ENCODE assay signal across 22 cellular contexts in the genomic region with DNA sequence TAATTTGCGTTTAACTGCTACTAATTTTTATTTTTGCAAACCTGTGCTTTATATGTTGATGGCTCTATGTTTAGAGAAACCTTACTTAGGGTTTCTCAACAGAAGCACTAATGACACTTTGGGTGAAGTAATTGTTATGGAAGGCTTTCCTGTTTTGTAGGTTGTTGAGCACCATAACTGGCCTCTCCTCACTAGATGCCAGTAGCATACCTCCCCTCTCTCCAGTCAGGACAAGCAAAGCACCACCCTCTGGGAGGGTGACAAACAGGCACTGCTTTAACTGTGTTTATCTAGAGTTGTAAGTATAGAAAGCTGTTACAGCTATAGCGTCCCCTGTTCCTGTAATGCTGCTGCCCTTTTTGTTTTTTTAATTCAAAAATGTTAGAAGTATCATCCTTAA.
DNase-seq lines count a peak whose midpoint lies in the region; ATAC-seq and TF ChIP-seq lines count a peak whose summit lies in the region.
"Had no signal": no experiment of that assay in that cellular context is flagged by ENCODE, and none has a peak within 500 bp of the region (broad histone marks: within the 10 kb centered on the region; RNA-seq: fewer than 3 reads in every experiment).

No MANE protein-coding gene starts in this region.

- no peak overlapping the region for H3K27ac ChIP-seq in mesendoderm (ENCODE audit: low read depth, low read length)
- H3K27ac ChIP-seq in thyroid gland = no peak overlapping the region
- H3K27ac ChIP-seq: SJCRH30, testis had no signal

- peaks cover 29% of the 10 kb centered on the region for H3K79me2 ChIP-seq in mesendoderm (ENCODE audit: control insufficient read depth, insufficient read depth, low read length)

- no peaks in the 10 kb centered on the region for H3K9me3 ChIP-seq in thyroid gland
- H3K9me3 ChIP-seq: SJCRH30, testis had no signal

- H3K27ac Mint-ChIP-seq in stimulated activated naive CD8-positive, alpha-beta T cell treated with anti-CD3 and anti-CD28 coated beads, Interleukin-15, amount 100 ng/mL, for 72 hours = peak overlapping the region in 1 of 2 donors; percentile 19
- peak overlapping the region; percentile 74 for H3K27ac Mint-ChIP-seq in central memory CD8-positive, alpha-beta T cell (ENCODE audit: low read depth)

- H3K27me3 ChIP-seq in mesendoderm (ENCODE audit: insufficient read depth, low read length, poor library complexity) (no peaks in the 10 kb centered on the region), thyroid gland (no peaks in the 10 kb centered on the region)
- H3K27me3 ChIP-seq: SJCRH30, testis had no signal

- no peak overlapping the region for H3K4ac ChIP-seq in mesendoderm (ENCODE audit: low read depth, low read length)

- no peak overlapping the region for H3K9ac ChIP-seq in mesendoderm (ENCODE audit: low read length)

- no peaks in the 10 kb centered on the region for H3K27me3 Mint-ChIP-seq in stimulated activated naive CD8-positive, alpha-beta T cell treated with anti-CD3 and anti-CD28 coated beads, Interleukin-15, amount 100 ng/mL, for 72 hours
- H3K27me3 Mint-ChIP-seq in central memory CD8-positive, alpha-beta T cell = no peaks in the 10 kb centered on the region

- no peak overlapping the region for H3K56ac ChIP-seq in mesendoderm (ENCODE audit: low read length)

- WGBS in mesendoderm (ENCODE audit: extremely low coverage, insufficient coverage, low lambda C conversion rate) = no CpG with 5 or more reads among the region's 2 CpGs
- 79 to 85% methylated on average over 2 of the region's 2 CpGs for WGBS in thyroid gland, 2 donors

- peaks cover 61% of the 10 kb centered on the region for H3K4me1 Mint-ChIP-seq in stimulated activated naive CD8-positive, alpha-beta T cell treated with anti-CD3 and anti-CD28 coated beads, Interleukin-15, amount 100 ng/mL, for 72 hours
- peaks cover 59% of the 10 kb centered on the region for H3K4me1 Mint-ChIP-seq in central memory CD8-positive, alpha-beta T cell

- no peak overlapping the region for H3K18ac ChIP-seq in mesendoderm (ENCODE audit: low read length)

- H3K4me3 ChIP-seq in mesendoderm (ENCODE audit: low read length) (no peak overlapping the region), thyroid gland (replicated peaks in 1 of 3) (no peak overlapping the region)
- H3K4me3 ChIP-seq: PC-9, SJCRH30, testis had no signal

- H3K23ac ChIP-seq in mesendoderm (ENCODE audit: low read length) = no peak overlapping the region

- no peak overlapping the region for H4K5ac ChIP-seq in mesendoderm (ENCODE audit: low read length)

- H2AK5ac ChIP-seq in mesendoderm (ENCODE audit: low read length) = no peak overlapping the region

- H3K36me3 ChIP-seq in mesendoderm (ENCODE audit: control insufficient read depth, insufficient read depth, low read length) = peaks cover 3% of the 10 kb centered on the region
- peaks cover 9 to 21% of the 10 kb centered on the region in 2 donors for H3K36me3 ChIP-seq in thyroid gland

- no peak overlapping the region for H2BK5ac ChIP-seq in mesendoderm (ENCODE audit: low read length)

- TF ChIP-seq POLR2A in thyroid gland (IDR thresholded peaks at IDR 0.05) = no peak

- H3K79me1 ChIP-seq in mesendoderm (ENCODE audit: low read length) = peaks cover 7% of the 10 kb centered on the region

- H3K4me2 ChIP-seq in mesendoderm (ENCODE audit: low read length) = no peak overlapping the region

- H4K8ac ChIP-seq in mesendoderm (ENCODE audit: low read depth, low read length) = no peak overlapping the region

- no peak overlapping the region for H2BK15ac ChIP-seq in mesendoderm (replicated peaks; ENCODE audit: low read depth)

- no peak overlapping the region for H2BK120ac ChIP-seq in mesendoderm (ENCODE audit: low read depth, low read length)

- peaks cover 63% of the 10 kb centered on the region for H3K36me3 Mint-ChIP-seq in central memory CD8-positive, alpha-beta T cell (ENCODE audit: insufficient read depth)

- H3K4me1 ChIP-seq in mesendoderm (ENCODE audit: control insufficient read depth, low read depth, low read length) = peaks cover 2% of the 10 kb centered on the region
- H3K4me1 ChIP-seq in thyroid gland = peaks cover 0 to 3% of the 10 kb centered on the region in 2 donors
- H3K4me1 ChIP-seq: SJCRH30, testis had no signal

- intact Hi-C loops in thyroid gland (cut with DNase I) = no loop called here

- H3K9me3 Mint-ChIP-seq in stimulated activated naive CD8-positive, alpha-beta T cell treated with anti-CD3 and anti-CD28 coated beads, Interleukin-15, amount 100 ng/mL, for 72 hours = no peaks in the 10 kb centered on the region
- no peaks in the 10 kb centered on the region for H3K9me3 Mint-ChIP-seq in central memory CD8-positive, alpha-beta T cell
- H3K9me3 Mint-ChIP-seq: neural crest cell; T-helper 2 cell treated with Interferon-gamma antibody and Interleukin-4, amounts not matched to agents 5 μg/mL and 100 μg/mL, for 36 hours had no signal

- no peak for TF ChIP-seq CTCF in thyroid gland (IDR thresholded peaks at IDR 0.05)

- no peak for DNase-seq in stimulated activated naive CD8-positive, alpha-beta T cell treated with anti-CD3 and anti-CD28 coated beads, Interleukin-15, amount 100 ng/mL, for 72 hours
- DNase-seq in stimulated activated naive CD8-positive, alpha-beta T cell treated with anti-CD3 and anti-CD28 coated beads, Interleukin-15, Interleukin-2, amounts not matched to agents 100 U/mL and 50 U/mL, for 24 hours = no peak
- DNase-seq in central memory CD8-positive, alpha-beta T cell (ENCODE audit: low spot score in 2 of 2) = no peak
- DNase-seq in mesendoderm (peak; percentile 72), thyroid gland (no peak), NCI-H69 (lab: John Stamatoyannopoulos, UW) (no peak), amniotic stem cell (lab: John Stamatoyannopoulos, UW) (no peak)
- DNase-seq: activated effector memory CD4-positive, alpha-beta T cell treated with anti-CD3 and anti-CD28 coated beads, Interleukin-2, amount 50 U/mL, for 16 hours; anterior cingulate cortex; COR-L47; DND-41; effector memory CD4-positive, alpha-beta T cell; head of caudate nucleus; mesenchymal stem cell; NCI-H1436; PC-9; SJCRH30; stimulated activated CD4-positive, alpha-beta T cell treated with anti-CD3 and anti-CD28 coated beads, Interleukin-12 subunit alpha, Interleukin-12 subunit beta, amount 100 ng/mL, for 4 hours; testis had no signal

- ATAC-seq in stimulated activated naive CD8-positive, alpha-beta T cell treated with anti-CD3 and anti-CD28 coated beads, Interleukin-15, amount 100 ng/mL, for 72 hours = no peak
- no peak for ATAC-seq in stimulated activated naive CD8-positive, alpha-beta T cell treated with anti-CD3 and anti-CD28 coated beads, Interleukin-15, Interleukin-2, amounts not matched to agents 100 U/mL and 50 U/mL, for 24 hours
- no peak for ATAC-seq in central memory CD8-positive, alpha-beta T cell (replicated peaks; ENCODE audit: extremely low read depth, poor library complexity, severe bottlenecking)
- ATAC-seq in GM18511 (IDR thresholded peaks at IDR 0.05; ENCODE audit: unreplicated experiment) = no peak

- H3K4me3 Mint-ChIP-seq in stimulated activated naive CD8-positive, alpha-beta T cell treated with anti-CD3 and anti-CD28 coated beads, Interleukin-15, amount 100 ng/mL, for 72 hours = peak overlapping the region; percentile 12 to 33
- no peak overlapping the region for H3K4me3 Mint-ChIP-seq in central memory CD8-positive, alpha-beta T cell
- H3K4me3 Mint-ChIP-seq: neural crest cell had no signal
